Comparison of ENCODE assay signal across 12 cellular contexts in genomic region chr15:75905231-75905630, GRCh38. TPM values are rescaled to one million over a fixed set of nuclear protein-coding genes. Genes with fewer than 3 reads are reported as not detected.
DNase-seq lines count a peak whose midpoint lies in the region; ATAC-seq, FAIRE-seq and TF ChIP-seq lines count a peak whose summit lies in the region.
"Had no signal": no experiment of that assay in that cellular context is flagged by ENCODE, and none has a peak within 500 bp of the region (broad histone marks: within the 10 kb centered on the region; RNA-seq: fewer than 3 reads in every experiment).

No MANE protein-coding gene starts in this region.

- no peak overlapping the region for H2BK120ac ChIP-seq in H1 (replicated peaks; ENCODE audit: low read depth, low read length)

- no peak overlapping the region for H3K27ac ChIP-seq in PC-3 (ENCODE audit: low read length)
- H3K27ac ChIP-seq in H1 (ENCODE audit: low read depth, low read length), result no peak overlapping the region
- H3K27ac ChIP-seq: uterus had no signal

- peaks cover 12% of the 10 kb centered on the region for H3K79me1 ChIP-seq in H1 (ENCODE audit: low read depth, low read length)

- peak overlapping the region; percentile 94 for H3K4me3 ChIP-seq in PC-3 (ENCODE audit: low read length)
- peak overlapping the region in 1 of 4 experiments; percentile 90; a peak in 2 of 8 replicates for H3K4me3 ChIP-seq in H1 (ENCODE audit: extremely low read depth in 1 of 4, insufficient read depth in 2 of 4, low read depth in 3 of 4, low read length in 4 of 4)
- no peak overlapping the region for H3K4me3 ChIP-seq in skeletal muscle satellite cell (ENCODE audit: low read length)

- H3K79me2 ChIP-seq in PC-3 (ENCODE audit: low read length), result peaks cover 63% of the 10 kb centered on the region
- peaks cover 5 to 58% of the 10 kb centered on the region in 2 experiments for H3K79me2 ChIP-seq in H1 (ENCODE audit: control insufficient read depth in 1 of 2, insufficient read depth in 2 of 2, low read length in 2 of 2)

- H4K91ac ChIP-seq in H1 (replicated peaks; ENCODE audit: insufficient read length, low read length), result no peak overlapping the region

- H4K8ac ChIP-seq in H1 (ENCODE audit: extremely low read depth, insufficient read depth, low read length), result no peak overlapping the region

- TF ChIP-seq POLR2A in H1 (IDR thresholded peaks at IDR 0.05; ENCODE audit: control extremely low read depth in 1 of 2, low read depth in 2 of 2, low read length in 2 of 2), result no peak

- no peak for DNase-seq in activated T-cell treated with anti-CD3 and anti-CD28 coated beads, Interleukin-2, amount 50 U/mL, for 4 hours
- no peak for DNase-seq in activated T-cell treated with anti-CD3 and anti-CD28 coated beads for 4 hours
- no peak for DNase-seq in PC-3
- DNase-seq in H1 (ENCODE audit: low read depth in 1 of 2, low spot score in 2 of 2), result no peak
- no peak for DNase-seq in NCI-H2227 (lab: John Stamatoyannopoulos, UW; ENCODE audit: unreplicated experiment)
- no peak for DNase-seq in Right ventricle myocardium superior
- no peak for DNase-seq in amniotic stem cell (lab: John Stamatoyannopoulos, UW)
- DNase-seq: activated effector memory CD4-positive, alpha-beta T cell treated with anti-CD3 and anti-CD28 coated beads, Interleukin-2, amount 50 U/mL, for 16 hours; NCI-H774; T-helper 9 cell; uterus had no signal

- H4K20me1 ChIP-seq in PC-3 (ENCODE audit: low read length), result no peaks in the 10 kb centered on the region
- peaks cover 0 to 7% of the 10 kb centered on the region in 2 experiments for H4K20me1 ChIP-seq in H1 (replicated peaks in 1 of 2; ENCODE audit: control insufficient read depth in 1 of 2, insufficient read depth in 2 of 2, low read length in 2 of 2)

- peaks cover 5% of the 10 kb centered on the region; the same call in 1 of the 2 replicates for H3K23me2 ChIP-seq in H1 (ENCODE audit: low read depth, low read length)

- H3K36me3 ChIP-seq in PC-3 (ENCODE audit: low read depth, low read length) (peaks cover 17% of the 10 kb centered on the region; the same call in 1 of the 2 replicates), H1 (ENCODE audit: control insufficient read depth in 2 of 4, insufficient read depth in 4 of 4, low read length in 3 of 4) (peaks cover 4 to 45% (median 15%) of the 10 kb centered on the region in 4 experiments; a peak in 7 of 8 replicates), skeletal muscle satellite cell (ENCODE audit: insufficient read depth, low read length) (peaks cover 34% of the 10 kb centered on the region)
- H3K36me3 ChIP-seq: uterus had no signal

- H3K14ac ChIP-seq in H1 (ENCODE audit: insufficient read length), result no peak overlapping the region

- no peaks in the 10 kb centered on the region for H3K27me3 ChIP-seq in PC-3 (ENCODE audit: low read length)
- H3K27me3 ChIP-seq in H1 (replicated peaks in 1 of 4; ENCODE audit: control insufficient read depth in 3 of 4, extremely low read depth in 1 of 4, insufficient read depth in 3 of 4, low read length in 3 of 4), result no peaks in the 10 kb centered on the region
- H3K27me3 ChIP-seq in skeletal muscle satellite cell (ENCODE audit: control insufficient read depth, insufficient read depth, low read length), result no peaks in the 10 kb centered on the region
- H3K27me3 ChIP-seq: uterus had no signal

- BruUV-seq in PC-3 (replicated peaks; lab: Mats Ljungman, UMichigan), result no TSS peak

- H2AK5ac ChIP-seq in H1 (ENCODE audit: low read depth, low read length), result no peak overlapping the region

- no peak overlapping the region for H2BK5ac ChIP-seq in H1 (ENCODE audit: low read depth, low read length)

- TF ChIP-seq RAD21 in H1 (IDR thresholded peaks at IDR 0.05 in 1 of 2, conservative IDR thresholded peaks at IDR 0.05 in 1 of 2; ENCODE audit: low read depth in 2 of 2, low read length in 2 of 2), result no peak

- POLR2A ChIA-PET in PC-3 (lab: Charles Lee; ENCODE audit: unreplicated experiment) (no interaction called here), H1 (lab: Charles Lee; ENCODE audit: partially characterized antibody) (interaction anchor here (0.6 to 1.8 kb wide), 2 partner anchors 11 to 77 kb away, joined by 3 to 4 read pairs; no protein-coding TSS in a partner anchor)

- H3K23ac ChIP-seq in H1 (ENCODE audit: insufficient read length), result no peak overlapping the region

- peaks cover 22% of the 10 kb centered on the region for H3K36me3 Mint-ChIP-seq in activated T-cell treated with anti-CD3 and anti-CD28 coated beads, Interleukin-2, amount 50 U/mL, for 4 hours (ENCODE audit: insufficient read depth)

- CTCF ChIA-PET in PC-3 (lab: Charles Lee) (interaction anchor here (0.6 kb wide), 1 partner anchor 61 kb away, joined by 5 read pairs; no protein-coding TSS in a partner anchor), H1 (lab: Charles Lee; ENCODE audit: partially characterized antibody) (interaction anchor here (0.6 to 1.1 kb wide), 4 partner anchors 14 to 178 kb away, joined by 3 to 4 read pairs (median 3); no protein-coding TSS in a partner anchor)

- TF ChIP-seq EP300 in H1 (IDR thresholded peaks at IDR 0.05; ENCODE audit: borderline replicate concordance in 1 of 2, low read depth in 2 of 2, low read length in 2 of 2), result no peak

- H3K27me3 Mint-ChIP-seq in activated T-cell treated with anti-CD3 and anti-CD28 coated beads, Interleukin-2, amount 50 U/mL, for 4 hours (ENCODE audit: low read depth), result no peaks in the 10 kb centered on the region

- peak overlapping the region; percentile 91 for H3K4me2 ChIP-seq in PC-3 (ENCODE audit: low read length)
- H3K4me2 ChIP-seq in H1 (ENCODE audit: insufficient read depth in 1 of 2, low read depth in 2 of 2, low read length in 2 of 2), result peak overlapping the region; percentile 34 to 77; a peak in 2 of 4 replicates
- H3K4me2 ChIP-seq in skeletal muscle satellite cell (ENCODE audit: low read length), result peak overlapping the region; percentile 41

- ATAC-seq in activated T-cell treated with anti-CD3 and anti-CD28 coated beads, Interleukin-2, amount 50 U/mL, for 4 hours, result no peak
- ATAC-seq in PC-3 (no peak), Right ventricle myocardium superior (ENCODE audit: poor library complexity) (no peak)

- no peaks in the 10 kb centered on the region for H3F3A ChIP-seq in PC-3 (ENCODE audit: low read length, unreplicated experiment)

- H3K18ac ChIP-seq in H1 (ENCODE audit: extremely low read depth, low read length), result no peak overlapping the region

- H4K5ac ChIP-seq in H1 (ENCODE audit: insufficient read length, low read depth, low read length), result no peak overlapping the region

- no peak overlapping the region for H2BK15ac ChIP-seq in H1 (ENCODE audit: low read length)

- no peaks in the 10 kb centered on the region for H3K9me3 ChIP-seq in PC-3 (ENCODE audit: low read length)
- H3K9me3 ChIP-seq in H1 (ENCODE audit: insufficient read depth in 2 of 2, low read depth in 1 of 2, low read length in 1 of 2), result no peaks in the 10 kb centered on the region
- no peaks in the 10 kb centered on the region for H3K9me3 ChIP-seq in skeletal muscle satellite cell (replicated peaks; ENCODE audit: low read length)
- H3K9me3 ChIP-seq: uterus had no signal

- no peak overlapping the region for H3K4ac ChIP-seq in H1 (replicated peaks; ENCODE audit: insufficient read length, low read depth, low read length)

- peak overlapping the region; percentile 99 for H3K4me3 Mint-ChIP-seq in activated T-cell treated with anti-CD3 and anti-CD28 coated beads, Interleukin-2, amount 50 U/mL, for 4 hours

- H3K56ac ChIP-seq in H1 (replicated peaks; ENCODE audit: insufficient read length, low read depth, low read length), result no peak overlapping the region

- TF ChIP-seq CTCF in PC-3 (conservative IDR thresholded peaks at IDR 0.05; ENCODE audit: low read depth, low read length), result no peak
- no peak for TF ChIP-seq CTCF in H1 (IDR thresholded peaks at IDR 0.05; ENCODE audit: control extremely low read depth in 1 of 3, insufficient read depth in 1 of 3, low read depth in 1 of 3, low read length in 3 of 3)

- no peak overlapping the region for H2BK12ac ChIP-seq in H1 (ENCODE audit: low read depth, low read length)

- H3K9ac ChIP-seq in PC-3 (ENCODE audit: low read length), result peak overlapping the region; percentile 83; the same call in 1 of the 2 replicates
- H3K9ac ChIP-seq in H1 (replicated peaks in 1 of 4; ENCODE audit: extremely low read depth in 1 of 4, low read depth in 3 of 4, low read length in 3 of 4), result no peak overlapping the region
- H3K9ac ChIP-seq in skeletal muscle satellite cell (ENCODE audit: low read depth, low read length), result no peak overlapping the region

- no peak for FAIRE-seq in H1 (lab: Jason Lieb, UNC)

- peak overlapping the region; percentile 19; the same call in 1 of the 2 replicates for H2AFZ ChIP-seq in PC-3 (ENCODE audit: low read length)
- no peak overlapping the region for H2AFZ ChIP-seq in H1 (ENCODE audit: low read length)

- H3K9me2 ChIP-seq in PC-3 (replicated peaks; ENCODE audit: low read length), result no peaks in the 10 kb centered on the region

- H3K4me1 ChIP-seq in PC-3 (ENCODE audit: insufficient read depth, low read length) (peaks cover 21% of the 10 kb centered on the region; the same call in 1 of the 2 replicates), H1 (replicated peaks in 1 of 4; ENCODE audit: control insufficient read depth in 3 of 4, insufficient read depth in 4 of 4, low read length in 3 of 4) (peaks cover 8 to 22% (median 13%) of the 10 kb centered on the region in 4 experiments; a peak in 5 of 7 replicates), skeletal muscle satellite cell (ENCODE audit: control insufficient read depth, insufficient read depth, low read length) (peaks cover 15% of the 10 kb centered on the region)
- H3K4me1 ChIP-seq: uterus had no signal

- H2BK20ac ChIP-seq in H1 (ENCODE audit: low read length), result no peak overlapping the region

- intact Hi-C loops in PC-3 (cut with micrococcal nuclease) (no loop called here), Right ventricle myocardium superior (cut with DNase I) (no loop called here)

- WGBS in H1 (ENCODE audit: extremely low coverage in 1 of 2, insufficient coverage in 1 of 2, insufficient read length in 1 of 2, insufficient replicate concordance in 2 of 2, low coverage in 1 of 2, low lambda C conversion rate in 2 of 2, missing lambda C conversion rate in 1 of 2), 2 experiments, result 97% methylated on average over 5 of the region's 5 CpGs; no CpG with 5 or more reads in 1 of the 2 experiments

- H3K9me3 Mint-ChIP-seq in activated T-cell treated with anti-CD3 and anti-CD28 coated beads, Interleukin-2, amount 50 U/mL, for 4 hours, result no peaks in the 10 kb centered on the region

- peaks cover 53% of the 10 kb centered on the region for H3K4me1 Mint-ChIP-seq in activated T-cell treated with anti-CD3 and anti-CD28 coated beads, Interleukin-2, amount 50 U/mL, for 4 hours (ENCODE audit: low read depth)

RNA-seq across cellular contexts. Expression of gene FBXO22, which starts 1.6 kb away (rescaled TPM):
- 10 to 100 TPM; 30.1 to 36.2 (median 35.7) TPM for total RNA-seq in activated T-cell treated with anti-CD3 and anti-CD28 coated beads, Interleukin-2, amount 50 U/mL, for 4 hours
- total RNA-seq in PC-3 (2014; rRNA removed), result 41.1 and 51.4 TPM in 2 replicates
- total RNA-seq in H1 (2021; fragmentation: NEBNext Ultra II Directional; extraction: Animal tissue kit (Norgen Biotek cat#: 25700)), result 66.8 and 67.3 TPM in 2 replicates
- 33.2 and 39.9 TPM in 2 replicates for polyA plus RNA-seq in H1 (2011; rRNA removed)
- polyA plus RNA-seq in H1 (2011; cell fraction: cytosol; rRNA removed), result 43.1 TPM
- 61.0 TPM for polyA plus RNA-seq in H1 (2011; cell fraction: nucleus; rRNA removed)
- polyA plus RNA-seq in H1 (2012, experiment 1 of 2), result 69.8 to 85.0 TPM (median 74.9 TPM) in 4 replicates
- 18.4 TPM for polyA plus RNA-seq in H1 (2012, experiment 2 of 2)
- polyA plus RNA-seq in H1 (2013, experiment 1 of 2), result 31.6 TPM
- 34.3 TPM for polyA plus RNA-seq in H1 (2013, experiment 2 of 2)
- polyA minus RNA-seq in H1 (2011; rRNA and poly(A)+ RNA removed), result 62.9 and 76.8 TPM in 2 replicates
- 63.5 TPM for polyA minus RNA-seq in H1 (2011; cell fraction: cytosol; rRNA and poly(A)+ RNA removed)
- 70.9 TPM for polyA minus RNA-seq in H1 (2011; cell fraction: nucleus; rRNA and poly(A)+ RNA removed)
- 27.3 and 42.8 TPM in 2 replicates for total RNA-seq in skeletal muscle satellite cell (2012; rRNA removed)
- 19.3 TPM for total RNA-seq in Right ventricle myocardium superior

Comparison
In these comparisons a context has a peak if more than half of its experiments do, and no peak if none do; other contexts are left out.
1. H3K4me2 ChIP-seq: peak in every context shown above with its lines; median percentile 91 in PC-3; 56 in H1; 41 in skeletal muscle satellite cell.